ENCODE assay signal across 10 cellular contexts in genomic region chr17:65557349-65558310, GRCh38. TPM values are rescaled to one million over a fixed set of nuclear protein-coding genes. Genes with fewer than 3 reads are reported as not detected.
DNase-seq lines count a peak whose midpoint lies in the region; ATAC-seq, FAIRE-seq and TF ChIP-seq lines count a peak whose summit lies in the region.
"Had no signal": no experiment of that assay in that cellular context is flagged by ENCODE, and none has a peak within 500 bp of the region (broad histone marks: within the 10 kb centered on the region; RNA-seq: fewer than 3 reads in every experiment).

No MANE protein-coding gene starts in this region.

- peak overlapping the region; percentile 16 for H3K23ac ChIP-seq in mesendoderm (ENCODE audit: low read length)

- peaks cover 40% of the 10 kb centered on the region for H3K79me2 ChIP-seq in astrocyte (ENCODE audit: insufficient read depth, low read length)
- peaks cover 36% of the 10 kb centered on the region for H3K79me2 ChIP-seq in mesendoderm (ENCODE audit: control insufficient read depth, insufficient read depth, low read length)

- no peak overlapping the region for H3K4ac ChIP-seq in mesendoderm (ENCODE audit: low read depth, low read length)

- H2AK5ac ChIP-seq in mesendoderm (ENCODE audit: low read length): no peak overlapping the region

- H3K4me2 ChIP-seq in astrocyte (ENCODE audit: low read length): peak overlapping the region; percentile 89
- peak overlapping the region; percentile 74 for H3K4me2 ChIP-seq in mesendoderm (ENCODE audit: low read length)

- H3K79me1 ChIP-seq in mesendoderm (ENCODE audit: low read length): peaks cover 19% of the 10 kb centered on the region

- H2BK15ac ChIP-seq in mesendoderm (replicated peaks; ENCODE audit: low read depth): no peak overlapping the region

- H3K9me3 Mint-ChIP-seq in astrocyte (ENCODE audit: unreplicated experiment): peaks cover 2% of the 10 kb centered on the region

- no peak overlapping the region for H4K8ac ChIP-seq in mesendoderm (ENCODE audit: low read depth, low read length)

- H3K9ac ChIP-seq in HUES48 (ENCODE audit: low read depth, low read length): no peak overlapping the region
- no peak overlapping the region for H3K9ac ChIP-seq in astrocyte (ENCODE audit: low read length)
- H3K9ac ChIP-seq in mesendoderm (ENCODE audit: low read length): peak overlapping the region; percentile 82

- H3K27ac ChIP-seq in HUES48 (ENCODE audit: low read depth, low read length): no peak overlapping the region
- H3K27ac ChIP-seq in astrocyte (ENCODE audit: low read depth, low read length): no peak overlapping the region
- H3K27ac ChIP-seq in mesendoderm (ENCODE audit: low read depth, low read length): no peak overlapping the region

- TF ChIP-seq CTCF in astrocyte (IDR thresholded peaks at IDR 0.05; ENCODE audit: insufficient read depth, low read depth, low read length): no peak

- no peak overlapping the region for H2BK120ac ChIP-seq in mesendoderm (ENCODE audit: low read depth, low read length)

- H3K4me1 Mint-ChIP-seq in astrocyte (ENCODE audit: low read depth, unreplicated experiment): peaks cover 18% of the 10 kb centered on the region

- peaks cover 6% of the 10 kb centered on the region for H3K27me3 Mint-ChIP-seq in astrocyte (ENCODE audit: low read depth, unreplicated experiment)

- no peaks in the 10 kb centered on the region for H4K20me1 ChIP-seq in astrocyte (ENCODE audit: insufficient read depth, low read length)

- H3K9me3 ChIP-seq in HUES48 (ENCODE audit: control insufficient read depth, insufficient read depth, low read length): no peaks in the 10 kb centered on the region
- no peaks in the 10 kb centered on the region for H3K9me3 ChIP-seq in astrocyte (ENCODE audit: insufficient read depth, low read depth, low read length)

- peak overlapping the region; percentile 82 for H3K56ac ChIP-seq in mesendoderm (ENCODE audit: low read length)

- no peak overlapping the region for H3K27ac Mint-ChIP-seq in astrocyte (ENCODE audit: unreplicated experiment)

- H2BK5ac ChIP-seq in mesendoderm (ENCODE audit: low read length): no peak overlapping the region

- no peak overlapping the region for H4K5ac ChIP-seq in mesendoderm (ENCODE audit: low read length)

- peak; percentile 54 for DNase-seq in AG20443 (ENCODE audit: low spot score)
- DNase-seq in astrocyte (ENCODE audit: low read depth): peak; percentile 92
- no peak for DNase-seq in mesendoderm
- no peak for DNase-seq in effector CD8-positive, alpha-beta T cell (lab: John Stamatoyannopoulos, UW)
- no peak for DNase-seq in dedifferentiated amniotic fluid mesenchymal stem cell (ENCODE audit: extremely low spot score)
- DNase-seq: activated CD4-positive, CD25-positive, alpha-beta regulatory T cell had no signal

- H3K36me3 ChIP-seq in HUES48 (ENCODE audit: control insufficient read depth, insufficient read depth, low read length): peaks cover 16% of the 10 kb centered on the region
- no peaks in the 10 kb centered on the region for H3K36me3 ChIP-seq in astrocyte (ENCODE audit: insufficient read depth, low read length)
- H3K36me3 ChIP-seq in mesendoderm (ENCODE audit: control insufficient read depth, insufficient read depth, low read length): peaks cover 7% of the 10 kb centered on the region

- H3K4me1 ChIP-seq in HUES48 (ENCODE audit: control insufficient read depth, insufficient read depth, low read length): peaks cover 27% of the 10 kb centered on the region
- H3K4me1 ChIP-seq in astrocyte (ENCODE audit: insufficient read depth, low read length): peaks cover 39% of the 10 kb centered on the region
- peaks cover 28% of the 10 kb centered on the region for H3K4me1 ChIP-seq in mesendoderm (ENCODE audit: control insufficient read depth, low read depth, low read length)

- WGBS in mesendoderm (ENCODE audit: extremely low coverage, insufficient coverage, low lambda C conversion rate): no CpG with 5 or more reads among the region's 21 CpGs

- no peaks in the 10 kb centered on the region; the same call in 1 of the 2 replicates for H3K27me3 ChIP-seq in HUES48 (ENCODE audit: control insufficient read depth, insufficient read depth, low read length)
- no peaks in the 10 kb centered on the region for H3K27me3 ChIP-seq in astrocyte (ENCODE audit: insufficient read depth, low read length)
- H3K27me3 ChIP-seq in mesendoderm (ENCODE audit: insufficient read depth, low read length, poor library complexity): no peaks in the 10 kb centered on the region

- H3K18ac ChIP-seq in mesendoderm (ENCODE audit: low read length): peak overlapping the region; percentile 2

- peaks cover 5% of the 10 kb centered on the region for H3K36me3 Mint-ChIP-seq in astrocyte (ENCODE audit: low read depth, unreplicated experiment)

- no peak overlapping the region for H2AFZ ChIP-seq in astrocyte (ENCODE audit: low read depth, low read length)

- peak; percentile 58 for FAIRE-seq in astrocyte (lab: Jason Lieb, UNC)
- FAIRE-seq: G401.6 had no signal

- ATAC-seq in GM21529 (IDR thresholded peaks at IDR 0.05; ENCODE audit: unreplicated experiment) (no peak), HG02623 (IDR thresholded peaks at IDR 0.05; ENCODE audit: unreplicated experiment) (no peak)

- no peak overlapping the region for H3K4me3 Mint-ChIP-seq in astrocyte (ENCODE audit: unreplicated experiment)

- H3K4me3 ChIP-seq in HUES48 (ENCODE audit: low read depth, low read length): peak overlapping the region; percentile 90
- peak overlapping the region; percentile 21 for H3K4me3 ChIP-seq in astrocyte (ENCODE audit: insufficient read depth, low read depth, low read length)
- no peak overlapping the region for H3K4me3 ChIP-seq in mesendoderm (ENCODE audit: low read length)

RNA-seq across cellular contexts. Expression of gene AXIN2, which starts 3.8 kb away (rescaled TPM):
- total RNA-seq in astrocyte: 8.0 and 8.9 TPM in 2 replicates
- polyA plus RNA-seq in mesendoderm (2013, experiment 1 of 2): 28.1 TPM
- polyA plus RNA-seq in mesendoderm (2013, experiment 2 of 2): 28.5 TPM

Comparison
In these comparisons a context has a peak if more than half of its experiments do, and no peak if none do; other contexts are left out.
1. DNase-seq: peak in AG20443 (single experiment) and astrocyte (single experiment); none in mesendoderm (single experiment), effector CD8-positive, alpha-beta T cell (single experiment) and dedifferentiated amniotic fluid mesenchymal stem cell (single experiment).